Comparison of ENCODE assay signal across 9 cellular contexts in genomic region chr6:10529231-10529801, GRCh38. TPM values are rescaled to one million over a fixed set of nuclear protein-coding genes. Genes with fewer than 3 reads are reported as not detected.
DNase-seq lines count a peak whose midpoint lies in the region; ATAC-seq and TF ChIP-seq lines count a peak whose summit lies in the region.
"Had no signal": no experiment of that assay in that cellular context is flagged by ENCODE, and none has a peak within 500 bp of the region (broad histone marks: within the 10 kb centered on the region; RNA-seq: fewer than 3 reads in every experiment).

No MANE protein-coding gene starts in this region.

- H3K27me3 ChIP-seq in SJSA1 (replicated peaks) (no peaks in the 10 kb centered on the region), heart right ventricle (no peaks in the 10 kb centered on the region), skeletal muscle tissue (ENCODE audit: control insufficient read depth in 3 of 3, insufficient read depth in 3 of 3, low read length in 3 of 3) (no peaks in the 10 kb centered on the region)

- H3K4me1 ChIP-seq in SJSA1 (replicated peaks) (peaks cover 47% of the 10 kb centered on the region), heart right ventricle (peaks cover 0 to 69% (median 23%) of the 10 kb centered on the region in 9 donors), skeletal muscle tissue (ENCODE audit: control insufficient read depth in 3 of 3, insufficient read depth in 3 of 3, low read length in 3 of 3) (peaks cover 0 to 5% (median 0%) of the 10 kb centered on the region in 3 donors)

- H3K36me3 ChIP-seq in SJSA1, result peaks cover 18% of the 10 kb centered on the region
- no peaks in the 10 kb centered on the region for H3K36me3 ChIP-seq in heart right ventricle
- H3K36me3 ChIP-seq in skeletal muscle tissue (ENCODE audit: control insufficient read depth in 3 of 3, insufficient read depth in 3 of 3, low read length in 3 of 3), result no peaks in the 10 kb centered on the region
- H3K36me3 ChIP-seq: WERI-Rb-1 had no signal

- DNase-seq in SJSA1 (ENCODE audit: low read depth in 1 of 2, low spot score in 2 of 2) (peak in 1 of 2 experiments; percentile 64), heart right ventricle (no peak), hippocampal formation (lab: John Stamatoyannopoulos, UW) (no peak), iPS-NIHi7 (ENCODE audit: extremely low spot score) (no peak)
- DNase-seq in effector CD4-positive, alpha-beta T cell, result no peak
- DNase-seq: WERI-Rb-1 had no signal

- no peak for TF ChIP-seq CTCF in heart right ventricle (IDR thresholded peaks at IDR 0.05)

- no peak overlapping the region for H3K9ac ChIP-seq in skeletal muscle tissue (ENCODE audit: low read depth in 1 of 3, low read length in 3 of 3)

- intact Hi-C loops in heart right ventricle (cut with DNase I), result loop anchor here in 2 of 10 donors (10.0 kb wide), 2 partner anchors 85 to 95 kb away; no protein-coding TSS in a partner anchor

- no peaks in the 10 kb centered on the region for H3K9me3 ChIP-seq in SJSA1 (replicated peaks)
- H3K9me3 ChIP-seq in heart right ventricle, result peaks cover 0 to 4% (median 0%) of the 10 kb centered on the region in 11 donors
- H3K9me3 ChIP-seq in skeletal muscle tissue (ENCODE audit: control insufficient read depth in 3 of 3, low read length in 3 of 3), result no peaks in the 10 kb centered on the region

- H3K4me3 ChIP-seq in GM08714 (ENCODE audit: low read length), result peak overlapping the region; percentile 87
- H3K4me3 ChIP-seq in SJSA1, result peak overlapping the region; percentile 33
- peak overlapping the region in 9 of 10 donors; percentile 13 to 58 (median 39) for H3K4me3 ChIP-seq in heart right ventricle
- peak overlapping the region; percentile 14 to 70 (median 42) for H3K4me3 ChIP-seq in skeletal muscle tissue (ENCODE audit: low read length in 3 of 3)

- peak in 5 of 8 donors; percentile 36 to 61 (median 37) for ATAC-seq in heart right ventricle
- no peak for ATAC-seq in HG03442 (IDR thresholded peaks at IDR 0.05; ENCODE audit: unreplicated experiment)

- WGBS in heart right ventricle, 2 donors, result 50 to 59% methylated on average over 16 of the region's 16 CpGs

- peak overlapping the region; percentile 65 for H3K27ac ChIP-seq in SJSA1
- H3K27ac ChIP-seq in heart right ventricle, result peak overlapping the region; percentile 8 to 79 (median 61)
- no peak overlapping the region for H3K27ac ChIP-seq in skeletal muscle tissue (ENCODE audit: low read depth, low read length)
- H3K27ac ChIP-seq: WERI-Rb-1 had no signal

RNA-seq across cellular contexts. Expression of gene GCNT2, which starts 8.2 kb away (rescaled TPM):
- 27.3 and 38.0 TPM in 2 replicates for total RNA-seq in SJSA1 (2014; rRNA removed; shearing (Covaris generic))
- total RNA-seq in heart right ventricle, result 10 to 100 TPM; 22.2 to 67.9 (median 48.6) TPM
- polyA plus RNA-seq in heart right ventricle, result 10 to 100 TPM in 1 of 2 donors, 1 to 10 TPM in 1; 5.1 to 13.5 TPM
- 3.1 TPM for total RNA-seq in skeletal muscle tissue

Comparison
In these comparisons a context has a peak if more than half of its experiments do, and no peak if none do; other contexts are left out.
1. H3K4me3 ChIP-seq: peak in every context shown above with its lines; median percentile 87 in GM08714; 42 in skeletal muscle tissue; 39 in heart right ventricle; 33 in SJSA1.